11 cellular contexts compared by ENCODE assay signal in the genomic region with DNA sequence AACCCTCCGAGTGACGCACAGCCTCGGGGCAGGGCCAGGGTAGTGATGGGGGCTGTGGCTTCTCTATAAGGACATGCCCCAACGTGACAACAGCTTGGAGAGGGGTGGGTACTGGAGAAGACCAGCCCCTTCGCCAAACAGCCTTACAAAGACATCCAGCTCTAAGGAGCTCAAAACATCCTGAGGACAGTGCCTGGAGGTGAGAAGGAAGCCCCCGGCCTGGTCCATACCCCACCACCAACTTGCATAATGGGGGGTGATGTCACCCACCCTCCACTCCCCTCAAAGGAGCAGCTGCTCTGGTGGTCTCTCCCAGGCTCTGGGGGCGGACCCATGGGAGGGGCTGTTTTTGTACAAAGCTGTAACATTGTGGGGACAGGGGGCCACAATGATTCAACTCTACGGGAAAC. TPM values are rescaled to one million over a fixed set of nuclear protein-coding genes. Genes with fewer than 3 reads are reported as not detected.
DNase-seq lines count a peak whose midpoint lies in the region; ATAC-seq and TF ChIP-seq lines count a peak whose summit lies in the region.
"Had no signal": no experiment of that assay in that cellular context is flagged by ENCODE, and none has a peak within 500 bp of the region (broad histone marks: within the 10 kb centered on the region; RNA-seq: fewer than 3 reads in every experiment).

No MANE protein-coding gene starts in this region.

- peak; percentile 77 for ATAC-seq in activated naive CD8-positive, alpha-beta T cell treated with anti-CD3 and anti-CD28 coated beads, Interleukin-2, amount 10 ng/mL, durations not matched to agents 7 days and 5 days (ENCODE audit: low read depth)
- ATAC-seq in HG02885 (IDR thresholded peaks at IDR 0.05; ENCODE audit: poor library complexity, unreplicated experiment) (no peak), left lobe of liver (no peak)
- ATAC-seq: SK-N-SH treated with all-trans-retinoic acid at 6 μM for 48 hours had no signal

- TF ChIP-seq CTCF in GM13977 (IDR thresholded peaks at IDR 0.05; ENCODE audit: extremely low read depth, insufficient read depth, missing control alignments): no peak

- no peaks in the 10 kb centered on the region for H3K9me3 Mint-ChIP-seq in activated CD4-positive, alpha-beta memory T cell treated with anti-CD3 and anti-CD28 coated beads, Interleukin-2, amount 10 ng/mL, durations not matched to agents 7 days and 5 days
- no peaks in the 10 kb centered on the region for H3K9me3 Mint-ChIP-seq in activated naive CD8-positive, alpha-beta T cell treated with anti-CD3 and anti-CD28 coated beads, Interleukin-2, amount 10 ng/mL, durations not matched to agents 7 days and 5 days

- peaks cover 24% of the 10 kb centered on the region for H3K4me1 Mint-ChIP-seq in activated CD4-positive, alpha-beta memory T cell treated with anti-CD3 and anti-CD28 coated beads, Interleukin-2, amount 10 ng/mL, durations not matched to agents 7 days and 5 days
- H3K4me1 Mint-ChIP-seq in activated naive CD8-positive, alpha-beta T cell treated with anti-CD3 and anti-CD28 coated beads, Interleukin-2, amount 10 ng/mL, durations not matched to agents 7 days and 5 days: peaks cover 14% of the 10 kb centered on the region

- peak overlapping the region; percentile 71 for H3K4me3 Mint-ChIP-seq in activated CD4-positive, alpha-beta memory T cell treated with anti-CD3 and anti-CD28 coated beads, Interleukin-2, amount 10 ng/mL, durations not matched to agents 7 days and 5 days
- H3K4me3 Mint-ChIP-seq in activated naive CD8-positive, alpha-beta T cell treated with anti-CD3 and anti-CD28 coated beads, Interleukin-2, amount 10 ng/mL, durations not matched to agents 7 days and 5 days: peak overlapping the region; percentile 78

- DNase-seq in NAMALWA (ENCODE audit: low spot score) (peak; percentile 91), GM13977 (ENCODE audit: low spot score) (no peak), left lobe of liver (ENCODE audit: low spot score) (no peak), NCI-H524 (lab: John Stamatoyannopoulos, UW) (no peak)
- DNase-seq in activated CD4-positive, alpha-beta memory T cell treated with anti-CD3 and anti-CD28 coated beads, Interleukin-2, amount 10 ng/mL, durations not matched to agents 7 days and 5 days: peak; percentile 84
- peak; percentile 65 for DNase-seq in activated naive CD8-positive, alpha-beta T cell treated with anti-CD3 and anti-CD28 coated beads, Interleukin-2, amount 10 ng/mL, durations not matched to agents 7 days and 5 days
- DNase-seq in stimulated activated CD4-positive, alpha-beta T cell treated with anti-CD3 and anti-CD28 coated beads, Interleukin-4, amount 100 ng/mL, for 1 hour: peak; percentile 71
- DNase-seq: NCI-H446 had no signal

- CTCF ChIA-PET in activated CD4-positive, alpha-beta memory T cell treated with anti-CD3 and anti-CD28 coated beads, Interleukin-2, amount 10 ng/mL, durations not matched to agents 7 days and 5 days (lab: Charles Lee): interaction anchor here (1.4 to 12.9 kb wide), 4 partner anchors 12 to 250 kb away, joined by 4 to 300 read pairs (median 23); no protein-coding TSS in a partner anchor

- in situ Hi-C loops in GM13977 (cut with MboI; ENCODE audit: low pct_unique_long_range_greater_than_20kb, low sequenced_read_pairs, unreplicated experiment): loop anchor here (10.0 kb wide), 1 partner anchor 151 kb away; no protein-coding TSS in a partner anchor

- no peaks in the 10 kb centered on the region for H3K27me3 Mint-ChIP-seq in activated CD4-positive, alpha-beta memory T cell treated with anti-CD3 and anti-CD28 coated beads, Interleukin-2, amount 10 ng/mL, durations not matched to agents 7 days and 5 days
- no peaks in the 10 kb centered on the region for H3K27me3 Mint-ChIP-seq in activated naive CD8-positive, alpha-beta T cell treated with anti-CD3 and anti-CD28 coated beads, Interleukin-2, amount 10 ng/mL, durations not matched to agents 7 days and 5 days

- POLR2A ChIA-PET in activated CD4-positive, alpha-beta memory T cell treated with anti-CD3 and anti-CD28 coated beads, Interleukin-2, amount 10 ng/mL, durations not matched to agents 7 days and 5 days (lab: Charles Lee): interaction anchor here (1.0 to 21.1 kb wide), 5 partner anchors 14 to 322 kb away, joined by 3 to 2273 read pairs (median 16); a partner anchor contains a TSS
- POLR2A ChIA-PET in activated naive CD8-positive, alpha-beta T cell treated with anti-CD3 and anti-CD28 coated beads, Interleukin-2, amount 10 ng/mL, durations not matched to agents 7 days and 5 days (lab: Charles Lee): interaction anchor here (0.6 to 21.1 kb wide), 8 partner anchors 11 to 153 kb away, joined by 3 to 1271 read pairs (median 4); no protein-coding TSS in a partner anchor

- H3K36me3 Mint-ChIP-seq in activated CD4-positive, alpha-beta memory T cell treated with anti-CD3 and anti-CD28 coated beads, Interleukin-2, amount 10 ng/mL, durations not matched to agents 7 days and 5 days (ENCODE audit: low read depth): peaks cover 41% of the 10 kb centered on the region
- H3K36me3 Mint-ChIP-seq in activated naive CD8-positive, alpha-beta T cell treated with anti-CD3 and anti-CD28 coated beads, Interleukin-2, amount 10 ng/mL, durations not matched to agents 7 days and 5 days: peaks cover 33% of the 10 kb centered on the region

- peak overlapping the region; percentile 89 for H3K27ac Mint-ChIP-seq in activated CD4-positive, alpha-beta memory T cell treated with anti-CD3 and anti-CD28 coated beads, Interleukin-2, amount 10 ng/mL, durations not matched to agents 7 days and 5 days
- peak overlapping the region; percentile 91 for H3K27ac Mint-ChIP-seq in activated naive CD8-positive, alpha-beta T cell treated with anti-CD3 and anti-CD28 coated beads, Interleukin-2, amount 10 ng/mL, durations not matched to agents 7 days and 5 days

RNA-seq across cellular contexts. Expression of a gene that starts 15.1 kb away (rescaled TPM):
- not detected for total RNA-seq in activated CD4-positive, alpha-beta memory T cell treated with anti-CD3 and anti-CD28 coated beads, Interleukin-2, amount 10 ng/mL, durations not matched to agents 7 days and 5 days
- total RNA-seq in activated naive CD8-positive, alpha-beta T cell treated with anti-CD3 and anti-CD28 coated beads, Interleukin-2, amount 10 ng/mL, durations not matched to agents 7 days and 5 days: not detected
- total RNA-seq in left lobe of liver: 53.2 TPM
- total RNA-seq: LHCN-M2 had no signal

RNA-seq across cellular contexts. Expression of a gene that starts 36.6 kb away (rescaled TPM):
- not detected for total RNA-seq in activated CD4-positive, alpha-beta memory T cell treated with anti-CD3 and anti-CD28 coated beads, Interleukin-2, amount 10 ng/mL, durations not matched to agents 7 days and 5 days
- not detected for total RNA-seq in activated naive CD8-positive, alpha-beta T cell treated with anti-CD3 and anti-CD28 coated beads, Interleukin-2, amount 10 ng/mL, durations not matched to agents 7 days and 5 days
- 19.7 TPM for total RNA-seq in left lobe of liver
- total RNA-seq: LHCN-M2 had no signal

Comparison
In these comparisons a context has a peak if more than half of its experiments do, and no peak if none do; other contexts are left out.
1. DNase-seq: peak in NAMALWA (single experiment), activated CD4-positive, alpha-beta memory T cell treated with anti-CD3 and anti-CD28 coated beads, Interleukin-2, amount 10 ng/mL, durations not matched to agents 7 days and 5 days (single experiment), activated naive CD8-positive, alpha-beta T cell treated with anti-CD3 and anti-CD28 coated beads, Interleukin-2, amount 10 ng/mL, durations not matched to agents 7 days and 5 days (single experiment) and stimulated activated CD4-positive, alpha-beta T cell treated with anti-CD3 and anti-CD28 coated beads, Interleukin-4, amount 100 ng/mL, for 1 hour (single experiment); none in GM13977 (single experiment), left lobe of liver (single experiment) and NCI-H524 (0 of 2).
2. RNA of a gene that starts 15.1 kb away (total RNA-seq): 53.2 TPM in left lobe of liver (single experiment); not detected in activated CD4-positive, alpha-beta memory T cell treated with anti-CD3 and anti-CD28 coated beads, Interleukin-2, amount 10 ng/mL, durations not matched to agents 7 days and 5 days and not detected in activated naive CD8-positive, alpha-beta T cell treated with anti-CD3 and anti-CD28 coated beads, Interleukin-2, amount 10 ng/mL, durations not matched to agents 7 days and 5 days; every median in the first group is over 10 times any median in the second.
3. RNA of a gene that starts 36.6 kb away (total RNA-seq): 19.7 TPM in left lobe of liver (single experiment); not detected in activated CD4-positive, alpha-beta memory T cell treated with anti-CD3 and anti-CD28 coated beads, Interleukin-2, amount 10 ng/mL, durations not matched to agents 7 days and 5 days and not detected in activated naive CD8-positive, alpha-beta T cell treated with anti-CD3 and anti-CD28 coated beads, Interleukin-2, amount 10 ng/mL, durations not matched to agents 7 days and 5 days; every median in the first group is over 10 times any median in the second.